ENCODE assay signal across 2 cellular contexts in the genomic region with DNA sequence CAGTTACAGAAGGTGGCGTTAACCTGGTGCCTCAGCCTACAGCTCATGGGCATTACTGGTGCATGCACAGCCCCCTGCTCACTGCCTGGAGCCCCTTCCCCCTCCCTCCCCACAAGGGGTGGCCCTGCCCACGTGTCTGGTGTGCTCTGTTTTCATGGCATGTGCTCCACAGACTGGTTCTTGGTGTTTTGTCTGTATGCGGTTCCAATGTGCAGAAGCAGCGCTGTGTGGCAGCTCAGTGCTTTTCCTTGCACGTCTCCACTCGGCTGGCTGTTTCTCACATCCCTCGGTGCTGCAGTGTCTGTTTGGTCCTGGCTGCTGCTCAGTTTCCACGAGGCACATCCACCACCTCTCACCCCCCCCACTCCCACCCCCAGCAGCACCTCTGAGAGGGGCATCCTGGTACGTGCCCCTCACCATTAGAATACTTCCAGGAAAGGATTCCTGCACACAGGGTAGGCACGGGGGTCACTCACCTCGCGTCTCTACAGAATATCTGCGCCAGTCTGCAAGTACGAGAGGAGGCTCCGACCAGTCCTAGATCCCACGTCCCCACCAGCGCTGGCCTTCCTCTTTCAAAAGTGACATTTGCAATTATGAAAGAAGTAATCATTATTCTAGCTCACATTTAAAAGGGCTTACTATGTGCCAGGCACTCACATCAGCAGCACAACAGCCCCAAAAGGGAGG.
TF ChIP-seq lines count a peak whose summit lies in the region.

No MANE protein-coding gene starts in this region.

TF ChIP-seq in H1, 55 proteins besides CTCF, POLR2A, EP300 and RAD21:
- no peak for TF ChIP-seq SAP30 (IDR thresholded peaks at IDR 0.05; ENCODE audit: insufficient read depth, insufficient replicate concordance, low read length)
- TF ChIP-seq RXRA (IDR thresholded peaks at IDR 0.05; ENCODE audit: insufficient read depth, low read depth, low read length), result no peak
- TF ChIP-seq, protein P1, sequence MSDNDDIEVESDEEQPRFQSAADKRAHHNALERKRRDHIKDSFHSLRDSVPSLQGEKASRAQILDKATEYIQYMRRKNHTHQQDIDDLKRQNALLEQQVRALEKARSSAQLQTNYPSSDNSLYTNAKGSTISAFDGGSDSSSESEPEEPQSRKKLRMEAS (IDR thresholded peaks at IDR 0.05), result 0 out of 2 replicates have a peak, but pooled peaks have one; percentile 20
TF ChIP-seq in H1: peak in this region for 1.

TF ChIP-seq in HepG2, 621 proteins besides CTCF, POLR2A, EP300 and RAD21:
- TF ChIP-seq PRPF4 (IDR thresholded peaks at IDR 0.05; ENCODE audit: low read depth, low read length, poor library complexity, severe bottlenecking) (no peak), ZNF83 (CRISPR knock-in tag; IDR thresholded peaks at IDR 0.05; ENCODE audit: borderline replicate concordance) (no peak), SALL2 (CRISPR knock-in tag; IDR thresholded peaks at IDR 0.05) (no peak), ZNF883 (CRISPR knock-in tag; IDR thresholded peaks at IDR 0.05; ENCODE audit: not compliant biosample characterization) (no peak), GPN1 (CRISPR knock-in tag; IDR thresholded peaks at IDR 0.05; ENCODE audit: borderline replicate concordance) (no peak), GZF1 (CRISPR knock-in tag; IDR thresholded peaks at IDR 0.05) (no peak), ELF4 (CRISPR knock-in tag; IDR thresholded peaks at IDR 0.05; ENCODE audit: borderline replicate concordance) (no peak), EED (CRISPR knock-in tag; IDR thresholded peaks at IDR 0.05) (no peak)
- TF ChIP-seq, protein P1 (IDR thresholded peaks at IDR 0.05), result 0 out of 2 replicates have a peak, but pooled peaks have one; percentile 28
- TF ChIP-seq, protein P2, sequence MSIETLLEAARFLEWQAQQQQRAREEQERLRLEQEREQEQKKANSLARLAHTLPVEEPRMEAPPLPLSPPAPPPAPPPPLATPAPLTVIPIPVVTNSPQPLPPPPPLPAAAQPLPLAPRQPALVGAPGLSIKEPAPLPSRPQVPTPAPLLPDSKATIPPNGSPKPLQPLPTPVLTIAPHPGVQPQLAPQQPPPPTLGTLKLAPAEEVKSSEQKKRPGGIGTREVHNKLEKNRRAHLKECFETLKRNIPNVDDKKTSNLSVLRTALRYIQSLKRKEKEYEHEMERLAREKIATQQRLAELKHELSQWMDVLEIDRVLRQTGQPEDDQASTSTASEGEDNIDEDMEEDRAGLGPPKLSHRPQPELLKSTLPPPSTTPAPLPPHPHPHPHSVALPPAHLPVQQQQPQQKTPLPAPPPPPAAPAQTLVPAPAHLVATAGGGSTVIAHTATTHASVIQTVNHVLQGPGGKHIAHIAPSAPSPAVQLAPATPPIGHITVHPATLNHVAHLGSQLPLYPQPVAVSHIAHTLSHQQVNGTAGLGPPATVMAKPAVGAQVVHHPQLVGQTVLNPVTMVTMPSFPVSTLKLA (IDR thresholded peaks at IDR 0.05), result peak; percentile 69; the same call in 1 of the 2 replicates
